17 cellular contexts compared by ENCODE assay signal in the genomic region with DNA sequence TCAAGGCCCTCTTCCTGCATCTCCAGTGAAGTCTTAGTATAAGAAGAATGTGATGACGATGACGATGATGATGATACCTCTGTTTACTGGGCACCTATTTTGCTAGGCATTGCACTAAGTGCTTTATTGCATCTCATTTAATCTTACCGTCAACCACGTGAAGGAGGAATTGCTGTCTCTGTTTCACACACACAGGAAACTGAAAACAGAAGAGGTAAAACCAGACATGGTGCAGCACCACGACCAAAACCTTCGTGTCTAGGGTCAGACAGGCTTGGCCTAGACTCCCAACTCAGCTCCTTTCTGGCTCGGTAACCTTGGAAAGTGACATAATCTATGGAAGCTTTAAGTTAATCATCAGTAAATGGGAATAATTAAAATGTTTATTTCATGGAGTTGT. TPM values are rescaled to one million over a fixed set of nuclear protein-coding genes. Genes with fewer than 3 reads are reported as not detected.
DNase-seq lines count a peak whose midpoint lies in the region; ATAC-seq, FAIRE-seq and TF ChIP-seq lines count a peak whose summit lies in the region.
"Had no signal": no experiment of that assay in that cellular context is flagged by ENCODE, and none has a peak within 500 bp of the region (broad histone marks: within the 10 kb centered on the region; RNA-seq: fewer than 3 reads in every experiment).

No MANE protein-coding gene starts in this region.

- H3K9me3 ChIP-seq in T-helper 17 cell (ENCODE audit: control insufficient read depth, low read length, poor library complexity, severe bottlenecking) (no peaks in the 10 kb centered on the region), Caco-2 (no peaks in the 10 kb centered on the region)

- no TSS peak for BruUV-seq in Caco-2 (replicated peaks; lab: Mats Ljungman, UMichigan)

- no peak for TF ChIP-seq POLR2A in GM12891 (IDR thresholded peaks at IDR 0.05; ENCODE audit: low read depth, low read length)

- no peak overlapping the region for H3K4me3 ChIP-seq in Caco-2 (ENCODE audit: low read depth, low read length)

- no peak for TF ChIP-seq CTCF in Caco-2 (IDR thresholded peaks at IDR 0.05; ENCODE audit: insufficient read depth in 1 of 2, low read depth in 1 of 2, low read length in 1 of 2, severe bottlenecking in 1 of 2, unreplicated experiment in 1 of 2)

- peak; percentile 22 for DNase-seq in activated naive CD4-positive, alpha-beta T cell treated with anti-CD3 and anti-CD28 coated beads for 36 hours
- no peak for DNase-seq in activated naive CD4-positive, alpha-beta T cell treated with anti-CD3 and anti-CD28 coated beads, Interleukin-2, amount 50 U/mL, for 72 hours (ENCODE audit: low spot score in 2 of 2)
- DNase-seq in GM12891 (ENCODE audit: insufficient read length, low spot score) (no peak), T-helper 17 cell (no peak), islet precursor cell (peak; percentile 18), Caco-2 (no peak), COR-L47 (lab: John Stamatoyannopoulos, UW) (no peak)
- DNase-seq in activated effector memory CD4-positive, alpha-beta T cell treated with anti-CD3 and anti-CD28 coated beads, Interleukin-2, amount 50 U/mL, for 16 hours, result no peak
- DNase-seq: ACHN; CD8-positive, alpha-beta memory T cell; H9; NCI-H1105 treated with DMSO at 0.1 percent for 48 hours; NCI-H187; NCI-H446; NCI-H748 treated with DMSO at 0.1 percent for 48 hours had no signal

- H3K27ac Mint-ChIP-seq in activated naive CD4-positive, alpha-beta T cell treated with anti-CD3 and anti-CD28 coated beads for 36 hours, result no peak overlapping the region
- H3K27ac Mint-ChIP-seq in activated naive CD4-positive, alpha-beta T cell treated with anti-CD3 and anti-CD28 coated beads, Interleukin-2, amount 50 U/mL, for 72 hours, result peak overlapping the region in 1 of 2 donors; percentile 41
- H3K27ac Mint-ChIP-seq in T-helper 17 cell (peak overlapping the region; percentile 16), Caco-2 (ENCODE audit: unreplicated experiment) (no peak overlapping the region)
- H3K27ac Mint-ChIP-seq: B cell, H9 had no signal

- no peak overlapping the region for H3K4me3 Mint-ChIP-seq in activated naive CD4-positive, alpha-beta T cell treated with anti-CD3 and anti-CD28 coated beads for 36 hours
- H3K4me3 Mint-ChIP-seq in T-helper 17 cell (no peak overlapping the region), Caco-2 (ENCODE audit: unreplicated experiment) (no peak overlapping the region)
- H3K4me3 Mint-ChIP-seq: B cell; CD8-positive, alpha-beta memory T cell; H9 had no signal

- no peak for ATAC-seq in activated naive CD4-positive, alpha-beta T cell treated with anti-CD3 and anti-CD28 coated beads, Interleukin-2, amount 50 U/mL, for 72 hours
- ATAC-seq in T-helper 17 cell, result no peak

- no peaks in the 10 kb centered on the region for H3K36me3 ChIP-seq in Caco-2 (ENCODE audit: control insufficient read depth, insufficient read depth, low read length)

- no peaks in the 10 kb centered on the region for H3K27me3 ChIP-seq in Caco-2 (replicated peaks; ENCODE audit: control insufficient read depth, insufficient read depth, low read length)

- peaks cover 2% of the 10 kb centered on the region for H3K9me3 Mint-ChIP-seq in activated naive CD4-positive, alpha-beta T cell treated with anti-CD3 and anti-CD28 coated beads for 36 hours
- H3K9me3 Mint-ChIP-seq in activated naive CD4-positive, alpha-beta T cell treated with anti-CD3 and anti-CD28 coated beads, Interleukin-2, amount 50 U/mL, for 72 hours, result peaks cover 0 to 4% of the 10 kb centered on the region in 2 donors
- no peaks in the 10 kb centered on the region for H3K9me3 Mint-ChIP-seq in Caco-2 (ENCODE audit: unreplicated experiment)
- H3K9me3 Mint-ChIP-seq: H9 had no signal

- peak; percentile 82 for FAIRE-seq in GM12891 (lab: Jason Lieb, UNC)

- H3K4me1 Mint-ChIP-seq in activated naive CD4-positive, alpha-beta T cell treated with anti-CD3 and anti-CD28 coated beads for 36 hours (ENCODE audit: low read depth), result peaks cover 22% of the 10 kb centered on the region
- H3K4me1 Mint-ChIP-seq in T-helper 17 cell (peaks cover 26% of the 10 kb centered on the region), Caco-2 (ENCODE audit: low read depth, unreplicated experiment) (no peaks in the 10 kb centered on the region)
- H3K4me1 Mint-ChIP-seq: H9 had no signal

- H3K4me1 ChIP-seq in Caco-2, result no peaks in the 10 kb centered on the region

- CTCF ChIA-PET in activated naive CD4-positive, alpha-beta T cell treated with anti-CD3 and anti-CD28 coated beads for 36 hours (lab: Charles Lee), result interaction anchor here (0.6 to 6.7 kb wide), 2 partner anchors 139 to 168 kb away, joined by 3 to 72 read pairs; no protein-coding TSS in a partner anchor
- CTCF ChIA-PET in Caco-2 (lab: Charles Lee), result no interaction called here

- POLR2A ChIA-PET in Caco-2 (lab: Charles Lee), result no interaction called here

- H3K36me3 Mint-ChIP-seq in activated naive CD4-positive, alpha-beta T cell treated with anti-CD3 and anti-CD28 coated beads for 36 hours (ENCODE audit: low read depth), result no peaks in the 10 kb centered on the region
- peaks cover 0 to 10% of the 10 kb centered on the region in 2 donors for H3K36me3 Mint-ChIP-seq in activated naive CD4-positive, alpha-beta T cell treated with anti-CD3 and anti-CD28 coated beads, Interleukin-2, amount 50 U/mL, for 72 hours
- no peaks in the 10 kb centered on the region for H3K36me3 Mint-ChIP-seq in T-helper 17 cell (ENCODE audit: low read depth)
- H3K36me3 Mint-ChIP-seq in Caco-2 (ENCODE audit: insufficient read depth, unreplicated experiment), result no peaks in the 10 kb centered on the region

- intact Hi-C loops in activated naive CD4-positive, alpha-beta T cell treated with anti-CD3 and anti-CD28 coated beads for 36 hours (cut with micrococcal nuclease), result no loop called here
- intact Hi-C loops in Caco-2 (cut with micrococcal nuclease; ENCODE audit: unreplicated experiment), result no loop called here

- no peaks in the 10 kb centered on the region for H3K27me3 Mint-ChIP-seq in activated naive CD4-positive, alpha-beta T cell treated with anti-CD3 and anti-CD28 coated beads for 36 hours (ENCODE audit: low read depth)
- no peaks in the 10 kb centered on the region for H3K27me3 Mint-ChIP-seq in T-helper 17 cell
- H3K27me3 Mint-ChIP-seq in Caco-2 (ENCODE audit: insufficient read depth, unreplicated experiment), result peaks cover 11% of the 10 kb centered on the region
- H3K27me3 Mint-ChIP-seq: B cell; CD8-positive, alpha-beta memory T cell had no signal

TF ChIP-seq in GM12891, 5 proteins besides CTCF, POLR2A, EP300 and RAD21:
- TF ChIP-seq PAX5 (IDR thresholded peaks at IDR 0.05; ENCODE audit: insufficient read depth, low read length, severe bottlenecking) (no peak), TAF1 (IDR thresholded peaks at IDR 0.05; ENCODE audit: low read depth, low read length) (no peak), POU2F2 (IDR thresholded peaks at IDR 0.05; ENCODE audit: low read depth, low read length) (no peak), POLR2AphosphoS5 (IDR thresholded peaks at IDR 0.05; ENCODE audit: low read depth, low read length) (no peak), SPI1 (IDR thresholded peaks at IDR 0.05; ENCODE audit: low read depth, low read length) (no peak)

RNA-seq across cellular contexts. Expression of gene KCNA2, which starts 20.7 kb away (rescaled TPM):
- under 1 TPM; 0.19 to 0.64 TPM for total RNA-seq in activated naive CD4-positive, alpha-beta T cell treated with anti-CD3 and anti-CD28 coated beads for 36 hours
- under 1 TPM in 1 of 2 donors, not detected in 1; 0.76 TPM for total RNA-seq in activated naive CD4-positive, alpha-beta T cell treated with anti-CD3 and anti-CD28 coated beads, Interleukin-2, amount 50 U/mL, for 72 hours
- 0.10 TPM for polyA plus RNA-seq in GM12891 (2012; ENCODE audit: low read depth, missing spikeins)
- total RNA-seq in T-helper 17 cell (1 to 10 TPM; 3.1 to 3.9 TPM), Caco-2 (2022) (0.11 TPM in 1 of 2 replicates, not detected in the other)
- total RNA-seq: MCF 10A had no signal

RNA-seq across cellular contexts. Expression of gene KCNA3, which starts 47.9 kb away (rescaled TPM):
- total RNA-seq in activated naive CD4-positive, alpha-beta T cell treated with anti-CD3 and anti-CD28 coated beads for 36 hours, result 10 to 100 TPM; 15.3 to 15.4 TPM
- total RNA-seq in activated naive CD4-positive, alpha-beta T cell treated with anti-CD3 and anti-CD28 coated beads, Interleukin-2, amount 50 U/mL, for 72 hours, result 10 to 100 TPM in 1 of 2 donors, 1 to 10 TPM in 1; 9.1 to 34.7 TPM
- 0.18 TPM for polyA plus RNA-seq in GM12891 (2012; ENCODE audit: low read depth, missing spikeins)
- total RNA-seq in T-helper 17 cell (100 to 1,000 TPM; 114 to 115 TPM), Caco-2 (2022) (not detected in 2 replicates)
- total RNA-seq: MCF 10A had no signal

Comparison
In these comparisons a context has a peak if more than half of its experiments do, and no peak if none do; other contexts are left out.
1. DNase-seq: peak in activated naive CD4-positive, alpha-beta T cell treated with anti-CD3 and anti-CD28 coated beads for 36 hours (single experiment) and islet precursor cell (single experiment); none in activated naive CD4-positive, alpha-beta T cell treated with anti-CD3 and anti-CD28 coated beads, Interleukin-2, amount 50 U/mL, for 72 hours (0 of 2), GM12891 (single experiment), T-helper 17 cell (0 of 3), Caco-2 (0 of 2), COR-L47 (single experiment) and activated effector memory CD4-positive, alpha-beta T cell treated with anti-CD3 and anti-CD28 coated beads, Interleukin-2, amount 50 U/mL, for 16 hours (single experiment).
2. RNA of gene KCNA3, which starts 47.9 kb away (total RNA-seq): 114 to 115 TPM in T-helper 17 cell, 9.1 to 34.7 TPM in activated naive CD4-positive, alpha-beta T cell treated with anti-CD3 and anti-CD28 coated beads, Interleukin-2, amount 50 U/mL, for 72 hours and 15.3 to 15.4 TPM in activated naive CD4-positive, alpha-beta T cell treated with anti-CD3 and anti-CD28 coated beads for 36 hours; not detected in Caco-2; every median in the first group is over 10 times any median in the second.